In genomic region chr2:206783718-206784117, GRCh38 we compare ENCODE assay signal across 10 cellular contexts. TPM values are rescaled to one million over a fixed set of nuclear protein-coding genes. Genes with fewer than 3 reads are reported as not detected.
DNase-seq lines count a peak whose midpoint lies in the region; FAIRE-seq and TF ChIP-seq lines count a peak whose summit lies in the region.
"Had no signal": no experiment of that assay in that cellular context is flagged by ENCODE, and none has a peak within 500 bp of the region (broad histone marks: within the 10 kb centered on the region; RNA-seq: fewer than 3 reads in every experiment).

No MANE protein-coding gene starts in this region.

- TF ChIP-seq EP300 in H1 (IDR thresholded peaks at IDR 0.05; ENCODE audit: borderline replicate concordance in 1 of 2, low read depth in 2 of 2, low read length in 2 of 2), result no peak

- no peak overlapping the region for H3K14ac ChIP-seq in H1 (ENCODE audit: insufficient read length)

- DNase-seq in NCI-H748 (lab: John Stamatoyannopoulos, UW; ENCODE audit: unreplicated experiment), result peak; percentile 18
- DNase-seq in NCI-H748 treated with DMSO at 0.1 percent for 48 hours (lab: John Stamatoyannopoulos, UW), result no peak
- DNase-seq in H1 (ENCODE audit: low read depth in 1 of 2, low spot score in 2 of 2), result no peak
- no peak for DNase-seq in progenitor cell of endocrine pancreas (ENCODE audit: low spot score, unreplicated experiment)
- no peak for DNase-seq in activated CD4-positive, alpha-beta T cell treated with anti-CD3 and anti-CD28 coated beads, Interleukin-2, amount 10 ng/mL, durations not matched to agents 7 days and 5 days
- no peak for DNase-seq in AG08396 (ENCODE audit: low spot score)
- no peak for DNase-seq in NCI-H1105 (lab: John Stamatoyannopoulos, UW)
- DNase-seq: activated T-cell treated with anti-CD3 and anti-CD28 coated beads, Interleukin-2, amount 50 U/mL, for 1 hour; C1 segment of cervical spinal cord had no signal

- H3K79me1 ChIP-seq in H1 (ENCODE audit: low read depth, low read length), result no peaks in the 10 kb centered on the region

- no peak overlapping the region for H3K4ac ChIP-seq in H1 (replicated peaks; ENCODE audit: insufficient read length, low read depth, low read length)

- H2BK15ac ChIP-seq in H1 (ENCODE audit: low read length), result no peak overlapping the region

- peak; percentile 39 for FAIRE-seq in H1 (lab: Jason Lieb, UNC)

- TF ChIP-seq POLR2A in H1 (IDR thresholded peaks at IDR 0.05; ENCODE audit: control extremely low read depth in 1 of 2, low read depth in 2 of 2, low read length in 2 of 2), result no peak

- no peaks in the 10 kb centered on the region for H3K4me1 ChIP-seq in H1 (replicated peaks in 1 of 4; ENCODE audit: control insufficient read depth in 3 of 4, insufficient read depth in 4 of 4, low read length in 3 of 4)

- H3K4me3 Mint-ChIP-seq in progenitor cell of endocrine pancreas (ENCODE audit: low read depth), result no peak overlapping the region
- no peak overlapping the region for H3K4me3 Mint-ChIP-seq in activated CD4-positive, alpha-beta T cell treated with anti-CD3 and anti-CD28 coated beads, Interleukin-2, amount 10 ng/mL, durations not matched to agents 7 days and 5 days

- peaks cover 5 to 53% (median 28%) of the 10 kb centered on the region in 4 experiments for H3K36me3 ChIP-seq in H1 (ENCODE audit: control insufficient read depth in 2 of 4, insufficient read depth in 4 of 4, low read length in 3 of 4)

- no peaks in the 10 kb centered on the region for H3K23me2 ChIP-seq in H1 (ENCODE audit: low read depth, low read length)

- H2BK5ac ChIP-seq in H1 (ENCODE audit: low read depth, low read length), result no peak overlapping the region

- POLR2A ChIA-PET in H1 (lab: Charles Lee; ENCODE audit: partially characterized antibody), result interaction anchor here (1.3 kb wide), 1 partner anchor 14 kb away, joined by 4 read pairs; no protein-coding TSS in a partner anchor
- POLR2A ChIA-PET in activated CD4-positive, alpha-beta T cell treated with anti-CD3 and anti-CD28 coated beads, Interleukin-2, amount 10 ng/mL, durations not matched to agents 7 days and 5 days (lab: Charles Lee), result no interaction called here

- peak; percentile 38 to 50 for TF ChIP-seq RAD21 in H1 (IDR thresholded peaks at IDR 0.05 in 1 of 2, conservative IDR thresholded peaks at IDR 0.05 in 1 of 2; ENCODE audit: low read depth in 2 of 2, low read length in 2 of 2)

- no peak overlapping the region for H3K4me2 ChIP-seq in H1 (ENCODE audit: insufficient read depth in 1 of 2, low read depth in 2 of 2, low read length in 2 of 2)

- H4K5ac ChIP-seq in H1 (ENCODE audit: insufficient read length, low read depth, low read length), result no peak overlapping the region

- H3K36me3 Mint-ChIP-seq in progenitor cell of endocrine pancreas (ENCODE audit: insufficient read depth), result peaks cover 25% of the 10 kb centered on the region
- H3K36me3 Mint-ChIP-seq in activated CD4-positive, alpha-beta T cell treated with anti-CD3 and anti-CD28 coated beads, Interleukin-2, amount 10 ng/mL, durations not matched to agents 7 days and 5 days (ENCODE audit: low read depth), result peaks cover 56% of the 10 kb centered on the region

- H2AK5ac ChIP-seq in H1 (ENCODE audit: low read depth, low read length), result no peak overlapping the region

- H3K56ac ChIP-seq in H1 (replicated peaks; ENCODE audit: insufficient read length, low read depth, low read length), result no peak overlapping the region

- H3K27ac Mint-ChIP-seq in progenitor cell of endocrine pancreas, result no peak overlapping the region
- H3K27ac Mint-ChIP-seq in activated CD4-positive, alpha-beta T cell treated with anti-CD3 and anti-CD28 coated beads, Interleukin-2, amount 10 ng/mL, durations not matched to agents 7 days and 5 days, result no peak overlapping the region

- no peak overlapping the region for H2BK120ac ChIP-seq in H1 (replicated peaks; ENCODE audit: low read depth, low read length)

- no peak overlapping the region for H3K18ac ChIP-seq in H1 (ENCODE audit: extremely low read depth, low read length)

- H3K27me3 Mint-ChIP-seq in progenitor cell of endocrine pancreas, result no peaks in the 10 kb centered on the region
- H3K27me3 Mint-ChIP-seq in activated CD4-positive, alpha-beta T cell treated with anti-CD3 and anti-CD28 coated beads, Interleukin-2, amount 10 ng/mL, durations not matched to agents 7 days and 5 days, result no peaks in the 10 kb centered on the region

- no peak overlapping the region for H3K27ac ChIP-seq in H1 (ENCODE audit: low read depth, low read length)

- no peak overlapping the region for H2BK20ac ChIP-seq in H1 (ENCODE audit: low read length)

- CTCF ChIA-PET in H1 (lab: Charles Lee; ENCODE audit: partially characterized antibody), result interaction anchor here (0.8 to 6.0 kb wide), 10 partner anchors 9 to 569 kb away, joined by 3 to 81 read pairs (median 6); no protein-coding TSS in a partner anchor
- CTCF ChIA-PET in activated CD4-positive, alpha-beta T cell treated with anti-CD3 and anti-CD28 coated beads, Interleukin-2, amount 10 ng/mL, durations not matched to agents 7 days and 5 days (lab: Charles Lee), result no interaction called here

- H2AFZ ChIP-seq in H1 (ENCODE audit: low read length), result no peak overlapping the region

- H2BK12ac ChIP-seq in H1 (ENCODE audit: low read depth, low read length), result no peak overlapping the region

- peaks cover 4% of the 10 kb centered on the region for H3K9me3 Mint-ChIP-seq in progenitor cell of endocrine pancreas (ENCODE audit: low read depth)
- peaks cover 13% of the 10 kb centered on the region for H3K9me3 Mint-ChIP-seq in activated CD4-positive, alpha-beta T cell treated with anti-CD3 and anti-CD28 coated beads, Interleukin-2, amount 10 ng/mL, durations not matched to agents 7 days and 5 days

- H3K4me3 ChIP-seq in H1 (ENCODE audit: extremely low read depth in 1 of 4, insufficient read depth in 2 of 4, low read depth in 3 of 4, low read length in 4 of 4), result no peak overlapping the region

- TF ChIP-seq CTCF in LNCAP (IDR thresholded peaks at IDR 0.05) (peak; percentile 47), H1 (IDR thresholded peaks at IDR 0.05; ENCODE audit: control extremely low read depth in 1 of 3, insufficient read depth in 1 of 3, low read depth in 1 of 3, low read length in 3 of 3) (peak; percentile 59 to 85 (median 73)), progenitor cell of endocrine pancreas (IDR thresholded peaks at IDR 0.05; ENCODE audit: unreplicated experiment) (peak; percentile 65)

- no peaks in the 10 kb centered on the region for H3K27me3 ChIP-seq in H1 (replicated peaks in 1 of 4; ENCODE audit: control insufficient read depth in 3 of 4, extremely low read depth in 1 of 4, insufficient read depth in 3 of 4, low read length in 3 of 4)

- WGBS in H1 (ENCODE audit: extremely low coverage in 1 of 2, insufficient coverage in 1 of 2, insufficient read length in 1 of 2, insufficient replicate concordance in 2 of 2, low coverage in 1 of 2, low lambda C conversion rate in 2 of 2, missing lambda C conversion rate in 1 of 2), 2 experiments, result 85% methylated on average over 2 of the region's 2 CpGs; no CpG with 5 or more reads in 1 of the 2 experiments

- H4K91ac ChIP-seq in H1 (replicated peaks; ENCODE audit: insufficient read length, low read length), result no peak overlapping the region

- no peak overlapping the region for H3K23ac ChIP-seq in H1 (ENCODE audit: insufficient read length)

- no peak overlapping the region for H4K8ac ChIP-seq in H1 (ENCODE audit: extremely low read depth, insufficient read depth, low read length)

- H3K9me3 ChIP-seq in H1 (ENCODE audit: insufficient read depth in 2 of 2, low read depth in 1 of 2, low read length in 1 of 2), result no peaks in the 10 kb centered on the region

- peaks cover 0 to 5% of the 10 kb centered on the region in 2 experiments for H4K20me1 ChIP-seq in H1 (replicated peaks in 1 of 2; ENCODE audit: control insufficient read depth in 1 of 2, insufficient read depth in 2 of 2, low read length in 2 of 2)

- no peaks in the 10 kb centered on the region for H3K4me1 Mint-ChIP-seq in progenitor cell of endocrine pancreas (ENCODE audit: low read depth)
- peaks cover 4% of the 10 kb centered on the region for H3K4me1 Mint-ChIP-seq in activated CD4-positive, alpha-beta T cell treated with anti-CD3 and anti-CD28 coated beads, Interleukin-2, amount 10 ng/mL, durations not matched to agents 7 days and 5 days

- 0 out of 4 replicates have a peak, but pooled peaks cover 0 to 5% of the 10 kb centered on the region in 2 experiments for H3K79me2 ChIP-seq in H1 (ENCODE audit: control insufficient read depth in 1 of 2, insufficient read depth in 2 of 2, low read length in 2 of 2)

- no peak overlapping the region for H3K9ac ChIP-seq in H1 (replicated peaks in 1 of 4; ENCODE audit: extremely low read depth in 1 of 4, low read depth in 3 of 4, low read length in 3 of 4)

TF ChIP-seq in H1, 55 proteins besides CTCF, POLR2A, EP300 and RAD21 (continues in another document):
- no peak for TF ChIP-seq TAF7 (optimal IDR thresholded peaks at IDR 0.05; ENCODE audit: borderline replicate concordance, low read depth, low read length)

RNA-seq across cellular contexts. Expression of gene FASTKD2, which starts 18.3 kb away (rescaled TPM):
- 37.9 and 38.5 TPM in 2 replicates for total RNA-seq in H1 (2021; fragmentation: NEBNext Ultra II Directional; extraction: Animal tissue kit (Norgen Biotek cat#: 25700))
- 19.9 and 35.7 TPM in 2 replicates for polyA plus RNA-seq in H1 (2011; rRNA removed)
- 27.2 TPM for polyA plus RNA-seq in H1 (2011; cell fraction: cytosol; rRNA removed)
- 25.4 TPM for polyA plus RNA-seq in H1 (2011; cell fraction: nucleus; rRNA removed)
- 21.1 to 33.4 TPM (median 26.1 TPM) in 4 replicates for polyA plus RNA-seq in H1 (2012, experiment 1 of 2)
- polyA plus RNA-seq in H1 (2012, experiment 2 of 2), result 2.0 TPM
- polyA plus RNA-seq in H1 (2013, experiment 1 of 2), result 32.8 TPM
- 29.4 TPM for polyA plus RNA-seq in H1 (2013, experiment 2 of 2)
- 50.4 and 65.5 TPM in 2 replicates for polyA minus RNA-seq in H1 (2011; rRNA and poly(A)+ RNA removed)
- 18.4 TPM for polyA minus RNA-seq in H1 (2011; cell fraction: cytosol; rRNA and poly(A)+ RNA removed)
- 35.4 TPM for polyA minus RNA-seq in H1 (2011; cell fraction: nucleus; rRNA and poly(A)+ RNA removed)
- 28.3 and 28.6 TPM in 2 replicates for total RNA-seq in progenitor cell of endocrine pancreas
- total RNA-seq in activated CD4-positive, alpha-beta T cell treated with anti-CD3 and anti-CD28 coated beads, Interleukin-2, amount 10 ng/mL, durations not matched to agents 7 days and 5 days, result 10 to 100 TPM; 19.3 TPM

RNA-seq across cellular contexts. Expression of gene MDH1B, which starts 18.6 kb away (rescaled TPM):
- 2.1 and 2.7 TPM in 2 replicates for total RNA-seq in H1 (2021; fragmentation: NEBNext Ultra II Directional; extraction: Animal tissue kit (Norgen Biotek cat#: 25700))
- 0.89 and 1.5 TPM in 2 replicates for polyA plus RNA-seq in H1 (2011; rRNA removed)
- 2.6 TPM for polyA plus RNA-seq in H1 (2011; cell fraction: cytosol; rRNA removed)
- 1.00 TPM for polyA plus RNA-seq in H1 (2011; cell fraction: nucleus; rRNA removed)
- polyA plus RNA-seq in H1 (2012, experiment 1 of 2), result 2.0 to 5.6 TPM (median 2.6 TPM) in 4 replicates
- 0.43 TPM for polyA plus RNA-seq in H1 (2012, experiment 2 of 2)
- polyA plus RNA-seq in H1 (2013, experiment 1 of 2), result 1.2 TPM
- polyA plus RNA-seq in H1 (2013, experiment 2 of 2), result 0.90 TPM
- 1.7 and 2.2 TPM in 2 replicates for polyA minus RNA-seq in H1 (2011; rRNA and poly(A)+ RNA removed)
- 1.2 TPM for polyA minus RNA-seq in H1 (2011; cell fraction: cytosol; rRNA and poly(A)+ RNA removed)
- polyA minus RNA-seq in H1 (2011; cell fraction: nucleus; rRNA and poly(A)+ RNA removed), result 1.5 TPM
- total RNA-seq in progenitor cell of endocrine pancreas, result 2.8 and 3.0 TPM in 2 replicates
- total RNA-seq in activated CD4-positive, alpha-beta T cell treated with anti-CD3 and anti-CD28 coated beads, Interleukin-2, amount 10 ng/mL, durations not matched to agents 7 days and 5 days, result under 1 TPM; 0.40 to 0.50 TPM
